Comparison of ENCODE assay signal across 8 cellular contexts in genomic region chr6:137641474-137642077, GRCh38.
A peak's percentile ranks its signal among the peaks of the same experiment; 100 is the strongest.
DNase-seq lines count a peak whose midpoint lies in the region; ATAC-seq and TF ChIP-seq lines count a peak whose summit lies in the region.

No MANE protein-coding gene starts in this region.

- H3K4me1 Mint-ChIP-seq in osteocyte (ENCODE audit: unreplicated experiment), result peaks cover 21% of the 10 kb centered on the region

- TF ChIP-seq POLR2A in transverse colon (IDR thresholded peaks at IDR 0.05), result no peak

- intact Hi-C loops in transverse colon (cut with DNase I; ENCODE audit: low total_unique reads), result loop anchor here (5.0 kb wide), 1 partner anchor 369 kb away; no protein-coding TSS in a partner anchor

- H3K36me3 ChIP-seq in BE2C (no peaks in the 10 kb centered on the region), transverse colon (no peaks in the 10 kb centered on the region)

- H3K27me3 Mint-ChIP-seq in osteocyte (ENCODE audit: unreplicated experiment), result peaks cover 11% of the 10 kb centered on the region

- WGBS in transverse colon (ENCODE audit: low coverage in 1 of 2), 2 donors, result 2 to 12% methylated on average over 6 of the region's 6 CpGs

- H3K27ac ChIP-seq in foreskin keratinocyte (no peak overlapping the region), transverse colon (no peak overlapping the region)

- TF ChIP-seq EP300 in transverse colon (IDR thresholded peaks at IDR 0.05; ENCODE audit: low read depth), result no peak

- no peaks in the 10 kb centered on the region for H3K9me3 Mint-ChIP-seq in osteocyte (ENCODE audit: unreplicated experiment)

- peak; percentile 78 for TF ChIP-seq CTCF in BE2C (IDR thresholded peaks at IDR 0.05; ENCODE audit: low read depth, low read length)
- peak; percentile 86 for TF ChIP-seq CTCF in foreskin keratinocyte (conservative IDR thresholded peaks at IDR 0.05)
- TF ChIP-seq CTCF in osteocyte (IDR thresholded peaks at IDR 0.05), result peak; percentile 85
- peak; percentile 62 to 78 (median 64) for TF ChIP-seq CTCF in transverse colon (IDR thresholded peaks at IDR 0.05)

- no peak overlapping the region for H3K27ac Mint-ChIP-seq in osteocyte (ENCODE audit: unreplicated experiment)

- DNase-seq in BE2C, result peak; percentile 65
- peak; percentile 77 for DNase-seq in KBM-7
- DNase-seq in RKO (ENCODE audit: low spot score), result peak; percentile 73
- DNase-seq in activated T-helper 1 cell treated with anti-CD3 and anti-CD28 coated beads, Interleukin-2, amount 50 U/mL, for 16 hours (ENCODE audit: low read depth in 1 of 2, low spot score in 1 of 2), result peak; percentile 19 to 26
- peak in 1 of 2 donors; percentile 48 for DNase-seq in foreskin keratinocyte
- DNase-seq in osteocyte (ENCODE audit: extremely low spot score, unreplicated experiment), result peak; percentile 86
- peak; percentile 75 for DNase-seq in transverse colon

- ATAC-seq in GM19463 (IDR thresholded peaks at IDR 0.05; ENCODE audit: unreplicated experiment) (peak; percentile 65), foreskin keratinocyte (peak; percentile 77)

- H3K4me1 ChIP-seq in BE2C (no peaks in the 10 kb centered on the region), foreskin keratinocyte (peaks cover 8% of the 10 kb centered on the region), transverse colon (peaks cover 0 to 4% (median 2%) of the 10 kb centered on the region in 4 donors)

- no peaks in the 10 kb centered on the region for H3K36me3 Mint-ChIP-seq in osteocyte (ENCODE audit: unreplicated experiment)

- no peak overlapping the region for H3K4me3 Mint-ChIP-seq in osteocyte (ENCODE audit: unreplicated experiment)

- H3K9me3 ChIP-seq in BE2C (no peaks in the 10 kb centered on the region), transverse colon (no peaks in the 10 kb centered on the region)

- H3K4me3 ChIP-seq in BE2C (ENCODE audit: low read depth, low read length), result no peak overlapping the region
- H3K4me3 ChIP-seq in transverse colon, result no peak overlapping the region

- H3K27me3 ChIP-seq in BE2C, result no peaks in the 10 kb centered on the region; the same call in 1 of the 2 replicates
- H3K27me3 ChIP-seq in foreskin keratinocyte, result no peaks in the 10 kb centered on the region
- no peaks in the 10 kb centered on the region for H3K27me3 ChIP-seq in transverse colon

- in situ Hi-C loops in KBM-7 (cut with MboI; ENCODE audit: low pct_unique_long_range_greater_than_20kb, low sequenced_read_pairs) (loop anchor here (25.0 kb wide), 2 partner anchors 329 to 554 kb away; no protein-coding TSS in a partner anchor), transverse colon (cut with MboI; ENCODE audit: low pct_ligation_motif_present in 1 of 4, low pct_unique_long_range_greater_than_20kb in 1 of 4, low sequenced_read_pairs in 3 of 4) (loop anchor here (10.0 to 25.0 kb wide), 5 partner anchors 329 to 557 kb away; no protein-coding TSS in a partner anchor)
